In the genomic region with DNA sequence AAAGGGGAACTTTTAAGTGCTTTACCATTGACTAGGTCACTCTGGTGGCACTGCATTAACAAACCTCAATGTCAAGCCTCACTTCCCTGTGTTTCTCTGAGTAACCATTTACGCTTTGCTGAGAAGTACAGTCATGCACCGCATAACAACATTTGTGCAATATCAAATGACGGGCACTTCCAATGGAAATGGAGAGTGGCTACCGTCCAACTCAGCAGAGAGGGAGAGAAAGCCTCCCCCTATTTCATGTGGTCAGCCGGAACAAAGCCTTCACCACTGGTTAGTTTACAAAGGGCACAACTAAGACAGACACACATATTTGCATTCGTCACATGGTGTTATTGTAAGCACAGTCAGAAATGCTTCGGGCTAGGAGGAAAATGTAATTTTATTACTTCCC, we compare ENCODE assay signal across 10 cellular contexts.
DNase-seq lines count a peak whose midpoint lies in the region; ATAC-seq and TF ChIP-seq lines count a peak whose summit lies in the region.
"Had no signal": no experiment of that assay in that cellular context is flagged by ENCODE, and none has a peak within 500 bp of the region (broad histone marks: within the 10 kb centered on the region; RNA-seq: fewer than 3 reads in every experiment).

No MANE protein-coding gene starts in this region.

- H3K27ac ChIP-seq in trophoblast cell (ENCODE audit: low read depth, low read length), result no peak overlapping the region
- H3K27ac ChIP-seq in adrenal gland, result no peak overlapping the region
- H3K27ac ChIP-seq: SK-N-MC had no signal

- H3K9ac ChIP-seq in trophoblast cell (ENCODE audit: low read length), result no peak overlapping the region

- no peaks in the 10 kb centered on the region for H3K79me2 ChIP-seq in trophoblast cell (ENCODE audit: control insufficient read depth, insufficient read depth, low read length, poor library complexity)

- H3K23ac ChIP-seq in trophoblast cell (ENCODE audit: low read length), result no peak overlapping the region

- H3K4ac ChIP-seq in trophoblast cell (ENCODE audit: low read depth, low read length), result no peak overlapping the region

- H4K91ac ChIP-seq in trophoblast cell (ENCODE audit: low read depth, low read length), result peak overlapping the region; percentile 52

- H3K18ac ChIP-seq in trophoblast cell (ENCODE audit: low read length), result no peak overlapping the region

- DNase-seq in HK-2 (ENCODE audit: unreplicated experiment) (peak; percentile 65), NCI-H526 treated with DMSO at 0.1 percent for 48 hours (lab: John Stamatoyannopoulos, UW) (peak; percentile 59), dedifferentiated amniotic fluid mesenchymal stem cell (ENCODE audit: extremely low spot score) (peak; percentile 87), trophoblast cell (no peak), adrenal gland (no peak)
- no peak for DNase-seq in activated CD8-positive, alpha-beta memory T cell treated with anti-CD3 and anti-CD28 coated beads, Interleukin-2, amount 50 U/mL, for 48 hours
- DNase-seq: erythroblast had no signal

- H3K14ac ChIP-seq in trophoblast cell (ENCODE audit: low read length), result no peak overlapping the region

- H2AFZ ChIP-seq in trophoblast cell (ENCODE audit: insufficient read depth, low read length, poor library complexity), result no peak overlapping the region

- ATAC-seq in GM18870 (IDR thresholded peaks at IDR 0.05; ENCODE audit: unreplicated experiment), result no peak
- no peak for ATAC-seq in GM18505 (IDR thresholded peaks at IDR 0.05; ENCODE audit: unreplicated experiment)

- no peak overlapping the region for H3K4me2 ChIP-seq in trophoblast cell (ENCODE audit: low read length)

- no peaks in the 10 kb centered on the region for H3K9me3 ChIP-seq in trophoblast cell (ENCODE audit: insufficient read depth, low read depth, low read length)
- H3K9me3 ChIP-seq in adrenal gland (replicated peaks in 1 of 3), result no peaks in the 10 kb centered on the region

- H2BK12ac ChIP-seq in trophoblast cell (ENCODE audit: low read length), result peak overlapping the region; percentile 13

- no peak overlapping the region for H2AK5ac ChIP-seq in trophoblast cell (ENCODE audit: low read length)

- peaks cover 0 to 3% of the 10 kb centered on the region in 2 experiments for H3K4me1 ChIP-seq in trophoblast cell (ENCODE audit: control insufficient read depth in 1 of 2, insufficient read depth in 2 of 2, low read length in 2 of 2)
- no peaks in the 10 kb centered on the region for H3K4me1 ChIP-seq in adrenal gland (replicated peaks in 1 of 2)

- intact Hi-C loops in adrenal gland (cut with DNase I), result no loop called here

- peak overlapping the region; percentile 11 for H2BK120ac ChIP-seq in trophoblast cell (ENCODE audit: insufficient read depth, low read length, poor library complexity)

- H4K8ac ChIP-seq in trophoblast cell (ENCODE audit: low read depth, low read length), result peak overlapping the region; percentile 77

- H4K12ac ChIP-seq in trophoblast cell (ENCODE audit: low read depth, low read length), result no peak overlapping the region

- no peak overlapping the region for H2BK5ac ChIP-seq in trophoblast cell (ENCODE audit: low read depth, low read length, poor library complexity)

- no peak for TF ChIP-seq CTCF in adrenal gland (IDR thresholded peaks at IDR 0.05)

- no peak for TF ChIP-seq POLR2A in adrenal gland (IDR thresholded peaks at IDR 0.05)
- TF ChIP-seq POLR2A in GM18505 (IDR thresholded peaks at IDR 0.05; ENCODE audit: borderline replicate concordance, extremely low read depth, insufficient read depth, insufficient read length), result no peak

- WGBS in trophoblast cell (ENCODE audit: extremely low coverage, insufficient coverage, insufficient read length), result no CpG with 5 or more reads among the region's 7 CpGs
- 65 to 74% (median 71%) methylated on average over 7 of the region's 7 CpGs for WGBS in adrenal gland, 4 donors

- H3K27me3 ChIP-seq in trophoblast cell (ENCODE audit: insufficient read depth, low read length) (no peaks in the 10 kb centered on the region), adrenal gland (peaks cover 3% of the 10 kb centered on the region)

- H3K36me3 ChIP-seq in trophoblast cell (ENCODE audit: control insufficient read depth in 1 of 2, insufficient read depth in 2 of 2, low read length in 2 of 2) (no peaks in the 10 kb centered on the region), adrenal gland (replicated peaks in 1 of 2) (no peaks in the 10 kb centered on the region)

- H3K4me3 ChIP-seq in trophoblast cell (ENCODE audit: low read depth, low read length), result no peak overlapping the region
- no peak overlapping the region for H3K4me3 ChIP-seq in adrenal gland
- H3K4me3 ChIP-seq: SK-N-MC had no signal

- peaks cover 3% of the 10 kb centered on the region for H3K79me1 ChIP-seq in trophoblast cell (ENCODE audit: low read length)

Comparison
In these comparisons a context has a peak if more than half of its experiments do, and no peak if none do; other contexts are left out.
1. DNase-seq: peak in HK-2 (single experiment), NCI-H526 treated with DMSO at 0.1 percent for 48 hours (single experiment) and dedifferentiated amniotic fluid mesenchymal stem cell (single experiment); none in trophoblast cell (0 of 2), adrenal gland (0 of 7) and activated CD8-positive, alpha-beta memory T cell treated with anti-CD3 and anti-CD28 coated beads, Interleukin-2, amount 50 U/mL, for 48 hours (single experiment).